1 cellular context compared by ENCODE assay signal in the genomic region with DNA sequence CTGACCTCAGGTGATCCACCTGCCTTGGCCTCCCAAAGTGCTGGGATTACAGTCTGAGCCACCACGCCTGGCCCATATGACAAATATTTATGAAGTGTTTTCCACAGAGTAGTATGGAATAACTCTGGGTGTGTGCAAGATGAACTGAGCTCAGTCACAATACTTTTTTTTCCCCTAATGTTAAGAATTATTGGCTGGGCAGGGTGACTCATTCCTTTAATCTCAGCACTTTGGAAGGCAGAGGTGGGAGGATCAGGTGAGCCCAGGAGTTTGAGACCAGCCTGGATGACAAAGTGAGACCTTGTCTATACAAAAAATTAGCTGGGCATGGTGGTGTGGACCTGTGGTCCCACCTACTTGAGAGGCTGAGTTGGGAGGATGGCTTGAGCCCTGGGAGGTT.
TF ChIP-seq lines count a peak whose summit lies in the region.

No MANE protein-coding gene starts in this region.

TF ChIP-seq in SK-N-SH treated with all-trans-retinoic acid at 6 μM for 48 hours, 23 proteins besides CTCF, POLR2A, EP300 and RAD21 (continued from another document):
- TF ChIP-seq, protein P1, sequence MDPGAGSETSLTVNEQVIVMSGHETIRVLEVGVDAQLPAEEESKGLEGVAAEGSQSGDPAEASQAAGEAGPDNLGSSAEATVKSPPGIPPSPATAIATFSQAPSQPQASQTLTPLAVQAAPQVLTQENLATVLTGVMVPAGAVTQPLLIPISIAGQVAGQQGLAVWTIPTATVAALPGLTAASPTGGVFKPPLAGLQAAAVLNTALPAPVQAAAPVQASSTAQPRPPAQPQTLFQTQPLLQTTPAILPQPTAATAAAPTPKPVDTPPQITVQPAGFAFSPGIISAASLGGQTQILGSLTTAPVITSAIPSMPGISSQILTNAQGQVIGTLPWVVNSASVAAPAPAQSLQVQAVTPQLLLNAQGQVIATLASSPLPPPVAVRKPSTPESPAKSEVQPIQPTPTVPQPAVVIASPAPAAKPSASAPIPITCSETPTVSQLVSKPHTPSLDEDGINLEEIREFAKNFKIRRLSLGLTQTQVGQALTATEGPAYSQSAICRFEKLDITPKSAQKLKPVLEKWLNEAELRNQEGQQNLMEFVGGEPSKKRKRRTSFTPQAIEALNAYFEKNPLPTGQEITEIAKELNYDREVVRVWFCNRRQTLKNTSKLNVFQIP (CRISPR knock-in tag; IDR thresholded peaks at IDR 0.05; ENCODE audit: borderline replicate concordance, low read depth) = no peak
- no peak for TF ChIP-seq TOX (CRISPR knock-in tag; IDR thresholded peaks at IDR 0.05; ENCODE audit: borderline replicate concordance)
- TF ChIP-seq ZFP30 (CRISPR knock-in tag; IDR thresholded peaks at IDR 0.05) = no peak
- no peak for TF ChIP-seq BACH2 (CRISPR knock-in tag; IDR thresholded peaks at IDR 0.05; ENCODE audit: borderline replicate concordance)
- no peak for TF ChIP-seq GLIS3 (CRISPR knock-in tag; IDR thresholded peaks at IDR 0.05)
- no peak for TF ChIP-seq ZNF70 (CRISPR knock-in tag; IDR thresholded peaks at IDR 0.05)
